ENCODE assay signal across 11 cellular contexts in genomic region chr13:110471156-110471832, GRCh38.
DNase-seq lines count a peak whose midpoint lies in the region; ATAC-seq and TF ChIP-seq lines count a peak whose summit lies in the region.
"Had no signal": no experiment of that assay in that cellular context is flagged by ENCODE, and none has a peak within 500 bp of the region (broad histone marks: within the 10 kb centered on the region; RNA-seq: fewer than 3 reads in every experiment).

No MANE protein-coding gene starts in this region.

- no peaks in the 10 kb centered on the region for H3K36me3 ChIP-seq in effector memory CD4-positive, alpha-beta T cell (ENCODE audit: control insufficient read depth, insufficient read depth, low read length)
- no peaks in the 10 kb centered on the region for H3K36me3 ChIP-seq in CD4-positive, alpha-beta memory T cell (ENCODE audit: insufficient read depth, low read length)

- H3K4me1 Mint-ChIP-seq in dendritic cell treated with granulocyte-macrophage colony-stimulating factor and Interleukin-4, amounts not matched to agents 40 ng/mL and 50 ng/mL, for 4 days (ENCODE audit: low read depth): peaks cover 43% of the 10 kb centered on the region
- no peaks in the 10 kb centered on the region for H3K4me1 Mint-ChIP-seq in activated T-cell treated with anti-CD3 and anti-CD28 coated beads, Interleukin-2, amount 50 U/mL, for 72 hours (ENCODE audit: low read depth)
- no peaks in the 10 kb centered on the region for H3K4me1 Mint-ChIP-seq in CD4-positive, alpha-beta memory T cell

- CTCF ChIA-PET in CD4-positive, alpha-beta memory T cell (lab: Charles Lee; ENCODE audit: partially characterized antibody): no interaction called here

- POLR2A ChIA-PET in CD4-positive, alpha-beta memory T cell (lab: Charles Lee; ENCODE audit: partially characterized antibody): no interaction called here

- H3K27ac Mint-ChIP-seq in dendritic cell treated with granulocyte-macrophage colony-stimulating factor and Interleukin-4, amounts not matched to agents 40 ng/mL and 50 ng/mL, for 4 days: peak overlapping the region; percentile 77
- no peak overlapping the region for H3K27ac Mint-ChIP-seq in activated T-cell treated with anti-CD3 and anti-CD28 coated beads, Interleukin-2, amount 50 U/mL, for 72 hours
- H3K27ac Mint-ChIP-seq in CD4-positive, alpha-beta memory T cell: no peak overlapping the region

- DNase-seq in GM10266 (ENCODE audit: extremely low spot score): peak; percentile 77
- DNase-seq in effector memory CD4-positive, alpha-beta T cell: no peak
- DNase-seq in activated T-cell treated with anti-CD3 and anti-CD28 coated beads, Interleukin-2, amount 50 U/mL, for 72 hours: no peak
- no peak for DNase-seq in CD4-positive, alpha-beta memory T cell
- DNase-seq: activated naive CD4-positive, alpha-beta T cell treated with Interleukin-2 at 50 U/mL for 16 hours had no signal

- no peaks in the 10 kb centered on the region for H3K9me3 Mint-ChIP-seq in dendritic cell treated with granulocyte-macrophage colony-stimulating factor and Interleukin-4, amounts not matched to agents 40 ng/mL and 50 ng/mL, for 4 days
- no peaks in the 10 kb centered on the region for H3K9me3 Mint-ChIP-seq in activated T-cell treated with anti-CD3 and anti-CD28 coated beads, Interleukin-2, amount 50 U/mL, for 72 hours
- no peaks in the 10 kb centered on the region for H3K9me3 Mint-ChIP-seq in CD4-positive, alpha-beta memory T cell

- intact Hi-C loops in dendritic cell treated with granulocyte-macrophage colony-stimulating factor and Interleukin-4, amounts not matched to agents 40 ng/mL and 50 ng/mL, for 4 days (cut with micrococcal nuclease): loop anchor here (2.0 kb wide), 1 partner anchor 242 kb away; the partner anchor contains the start of gene ING1
- intact Hi-C loops in CD4-positive, alpha-beta memory T cell (cut with micrococcal nuclease): no loop called here

- H3K4me3 ChIP-seq in effector memory CD4-positive, alpha-beta T cell (ENCODE audit: insufficient read depth, low read depth, low read length, poor library complexity, severe bottlenecking): no peak overlapping the region
- H3K4me3 ChIP-seq in CD4-positive, alpha-beta memory T cell (ENCODE audit: low read length in 2 of 2): no peak overlapping the region
- H3K4me3 ChIP-seq: psoas muscle, SK-N-MC had no signal

- TF ChIP-seq CTCF in GM10266 (IDR thresholded peaks at IDR 0.05; ENCODE audit: control insufficient read depth, insufficient read depth, low read depth, missing control alignments): no peak

- H3K4me1 ChIP-seq in effector memory CD4-positive, alpha-beta T cell (ENCODE audit: control insufficient read depth, insufficient read depth, low read length, poor library complexity, severe bottlenecking): no peaks in the 10 kb centered on the region
- H3K4me1 ChIP-seq in CD4-positive, alpha-beta memory T cell (ENCODE audit: insufficient read depth, low read length): no peaks in the 10 kb centered on the region
- H3K4me1 ChIP-seq: psoas muscle had no signal

- ATAC-seq in GM19455 (IDR thresholded peaks at IDR 0.05; ENCODE audit: unreplicated experiment) (peak; percentile 29), HG03103 (IDR thresholded peaks at IDR 0.05; ENCODE audit: low read depth, unreplicated experiment) (peak; percentile 29), HG03521 (IDR thresholded peaks at IDR 0.05; ENCODE audit: unreplicated experiment) (no peak)
- no peak for ATAC-seq in activated T-cell treated with anti-CD3 and anti-CD28 coated beads, Interleukin-2, amount 50 U/mL, for 72 hours (replicated peaks in 1 of 2)

- H3K4me3 Mint-ChIP-seq in dendritic cell treated with granulocyte-macrophage colony-stimulating factor and Interleukin-4, amounts not matched to agents 40 ng/mL and 50 ng/mL, for 4 days: peak overlapping the region; percentile 66
- no peak overlapping the region for H3K4me3 Mint-ChIP-seq in activated T-cell treated with anti-CD3 and anti-CD28 coated beads, Interleukin-2, amount 50 U/mL, for 72 hours
- no peak overlapping the region for H3K4me3 Mint-ChIP-seq in CD4-positive, alpha-beta memory T cell

- no peak overlapping the region for H3K27ac ChIP-seq in effector memory CD4-positive, alpha-beta T cell (ENCODE audit: insufficient read depth, low read length, poor library complexity, severe bottlenecking)
- no peak overlapping the region for H3K27ac ChIP-seq in CD4-positive, alpha-beta memory T cell (ENCODE audit: low read depth, low read length)
- H3K27ac ChIP-seq: psoas muscle, SK-N-MC had no signal

- no peaks in the 10 kb centered on the region for H3K36me3 Mint-ChIP-seq in dendritic cell treated with granulocyte-macrophage colony-stimulating factor and Interleukin-4, amounts not matched to agents 40 ng/mL and 50 ng/mL, for 4 days (ENCODE audit: low read depth)
- no peaks in the 10 kb centered on the region for H3K36me3 Mint-ChIP-seq in activated T-cell treated with anti-CD3 and anti-CD28 coated beads, Interleukin-2, amount 50 U/mL, for 72 hours (ENCODE audit: insufficient read depth in 2 of 2)
- H3K36me3 Mint-ChIP-seq in CD4-positive, alpha-beta memory T cell: no peaks in the 10 kb centered on the region

- H3K9me3 ChIP-seq in effector memory CD4-positive, alpha-beta T cell (ENCODE audit: control insufficient read depth, low read length): no peaks in the 10 kb centered on the region
- no peaks in the 10 kb centered on the region for H3K9me3 ChIP-seq in CD4-positive, alpha-beta memory T cell (ENCODE audit: control insufficient read depth in 1 of 2, low read length in 2 of 2)
- H3K9me3 ChIP-seq: psoas muscle had no signal

- H3K27me3 ChIP-seq in effector memory CD4-positive, alpha-beta T cell (replicated peaks; ENCODE audit: control insufficient read depth, insufficient read depth, low read length, poor library complexity, severe bottlenecking): no peaks in the 10 kb centered on the region
- no peaks in the 10 kb centered on the region for H3K27me3 ChIP-seq in CD4-positive, alpha-beta memory T cell (ENCODE audit: insufficient read depth, low read length)

- H3K27me3 Mint-ChIP-seq in dendritic cell treated with granulocyte-macrophage colony-stimulating factor and Interleukin-4, amounts not matched to agents 40 ng/mL and 50 ng/mL, for 4 days: peaks cover 46% of the 10 kb centered on the region
- H3K27me3 Mint-ChIP-seq in activated T-cell treated with anti-CD3 and anti-CD28 coated beads, Interleukin-2, amount 50 U/mL, for 72 hours (ENCODE audit: low read depth): peaks cover 28% of the 10 kb centered on the region
- peaks cover 6 to 11% of the 10 kb centered on the region in 2 donors for H3K27me3 Mint-ChIP-seq in CD4-positive, alpha-beta memory T cell

Comparison
In these comparisons a context has a peak if more than half of its experiments do, and no peak if none do; other contexts are left out.
1. ATAC-seq: peak in GM19455 (single experiment) and HG03103 (single experiment); none in activated T-cell treated with anti-CD3 and anti-CD28 coated beads, Interleukin-2, amount 50 U/mL, for 72 hours (0 of 2) and HG03521 (single experiment).